Comparison of ENCODE assay signal across 17 cellular contexts in the genomic region with DNA sequence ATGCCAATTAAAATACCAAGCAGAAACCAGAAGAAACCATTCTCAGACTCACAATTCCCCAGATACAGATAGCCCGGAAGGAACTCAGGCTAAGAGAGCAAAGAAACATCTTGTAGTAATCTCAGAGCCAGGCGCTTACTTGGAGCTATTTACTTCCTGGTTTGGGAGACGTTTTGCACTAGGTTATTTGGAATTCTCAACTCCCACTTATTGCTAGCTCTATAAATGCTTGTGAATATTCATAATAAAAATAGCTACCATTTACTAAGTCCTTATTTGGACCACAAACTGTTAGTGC.
"Had no signal": no experiment of that assay in that cellular context is flagged by ENCODE, and none has a peak within 500 bp of the region (broad histone marks: within the 10 kb centered on the region; RNA-seq: fewer than 3 reads in every experiment).

No MANE protein-coding gene starts in this region.

- H3K9me3 Mint-ChIP-seq: activated T-cell treated with anti-CD3 and anti-CD28 coated beads, Interleukin-2, amount 50 U/mL, for 4 hours; endodermal cell had no signal

- ATAC-seq: activated CD4-positive, alpha-beta T cell treated with anti-CD3 and anti-CD28 coated beads for 36 hours; activated CD8-positive, alpha-beta T cell treated with anti-CD3 and anti-CD28 coated beads for 36 hours; activated T-cell treated with anti-CD3 and anti-CD28 coated beads, Interleukin-2, amount 50 U/mL, for 4 hours; right lobe of liver; stimulated activated naive CD8-positive, alpha-beta T cell treated with anti-CD3 and anti-CD28 coated beads, Interleukin-15, amount 100 ng/mL, for 72 hours; T-helper 17 cell; upper lobe of right lung had no signal

- H3K36me3 ChIP-seq: adrenal gland, prostate gland, right lobe of liver, spleen, upper lobe of right lung had no signal

- H3K4me1 Mint-ChIP-seq: nephron; stimulated activated naive CD8-positive, alpha-beta T cell treated with anti-CD3 and anti-CD28 coated beads, Interleukin-15, amount 100 ng/mL, for 72 hours; T-helper 17 cell had no signal

- H3K27ac Mint-ChIP-seq: activated CD4-positive, alpha-beta T cell treated with anti-CD3 and anti-CD28 coated beads for 36 hours; activated CD8-positive, alpha-beta T cell treated with anti-CD3 and anti-CD28 coated beads for 36 hours; endodermal cell; nephron; stimulated activated naive CD8-positive, alpha-beta T cell treated with anti-CD3 and anti-CD28 coated beads, Interleukin-15, amount 100 ng/mL, for 72 hours; T-helper 17 cell had no signal

- H3K4me3 Mint-ChIP-seq: activated CD4-positive, alpha-beta T cell treated with anti-CD3 and anti-CD28 coated beads for 36 hours; activated CD8-positive, alpha-beta T cell treated with anti-CD3 and anti-CD28 coated beads for 36 hours; activated T-cell treated with anti-CD3 and anti-CD28 coated beads, Interleukin-2, amount 50 U/mL, for 4 hours; endodermal cell; nephron; stimulated activated naive CD8-positive, alpha-beta T cell treated with anti-CD3 and anti-CD28 coated beads, Interleukin-15, amount 100 ng/mL, for 72 hours; T-helper 17 cell had no signal

- H3K4me1 ChIP-seq: adrenal gland, prostate gland, spleen, testis, upper lobe of right lung had no signal

- H3K27me3 ChIP-seq: adrenal gland, right lobe of liver, spleen, testis, upper lobe of right lung had no signal

- H3K9me3 ChIP-seq: adrenal gland, prostate gland, right lobe of liver, testis, upper lobe of right lung had no signal

- DNase-seq: activated CD4-positive, alpha-beta T cell treated with anti-CD3 and anti-CD28 coated beads for 36 hours; activated CD8-positive, alpha-beta T cell treated with anti-CD3 and anti-CD28 coated beads for 36 hours; activated effector memory CD4-positive, alpha-beta T cell treated with Interleukin-2 at 50 U/mL for 16 hours; activated naive CD4-positive, alpha-beta T cell treated with anti-CD3 and anti-CD28 coated beads, Interleukin-2, amount 50 U/mL, for 16 hours; activated T-cell treated with anti-CD3 and anti-CD28 coated beads, Interleukin-2, amount 50 U/mL, for 4 hours; adrenal gland; dorsolateral prefrontal cortex; endodermal cell; nucleus accumbens; right lobe of liver; spleen; stimulated activated naive CD8-positive, alpha-beta T cell treated with anti-CD3 and anti-CD28 coated beads, Interleukin-15, amount 100 ng/mL, for 72 hours; T-helper 17 cell; testis; upper lobe of right lung had no signal

- H3K4me3 ChIP-seq: adrenal gland, dorsolateral prefrontal cortex, prostate gland, right lobe of liver, spleen, testis, upper lobe of right lung had no signal

- H3K27ac ChIP-seq: adrenal gland, dorsolateral prefrontal cortex, prostate gland, right lobe of liver, spleen, testis, upper lobe of right lung had no signal
